12 cellular contexts compared by ENCODE assay signal in the genomic region with DNA sequence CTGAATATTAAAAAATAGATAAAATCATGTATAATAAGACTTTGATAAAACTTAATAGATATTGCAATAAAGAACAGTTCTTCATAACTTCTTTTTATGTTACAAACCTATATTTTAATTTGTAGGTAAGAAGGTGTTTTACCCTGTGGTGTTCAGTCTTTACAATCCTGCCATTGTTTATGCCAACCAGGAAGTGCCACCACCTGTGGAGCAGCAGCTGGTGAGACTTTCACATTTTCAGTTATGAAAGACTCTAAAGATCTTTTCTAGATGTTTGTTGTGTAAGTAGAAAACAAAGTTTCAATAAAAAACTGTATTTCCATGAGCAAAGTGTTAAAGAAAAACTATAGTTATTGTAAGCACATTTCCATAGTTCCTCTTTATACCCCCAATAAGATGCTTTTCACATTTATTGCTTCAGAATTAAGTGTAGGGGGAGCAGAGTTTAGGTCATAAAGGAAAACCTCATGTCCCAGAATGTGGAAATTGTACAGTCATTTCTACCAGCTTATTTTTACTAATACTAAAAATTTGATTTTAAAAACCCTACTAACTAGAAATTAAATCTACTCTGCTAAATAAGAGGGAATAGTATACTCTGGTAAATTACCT. TPM values are rescaled to one million over a fixed set of nuclear protein-coding genes. Genes with fewer than 3 reads are reported as not detected.
DNase-seq lines count a peak whose midpoint lies in the region; ATAC-seq and TF ChIP-seq lines count a peak whose summit lies in the region.
"Had no signal": no experiment of that assay in that cellular context is flagged by ENCODE, and none has a peak within 500 bp of the region (broad histone marks: within the 10 kb centered on the region; RNA-seq: fewer than 3 reads in every experiment).

No MANE protein-coding gene starts in this region.

- no peak overlapping the region for H3K27ac Mint-ChIP-seq in activated T-helper 1 cell treated with anti-CD3 and anti-CD28 coated beads, Interleukin-12 subunit alpha, Interleukin-12 subunit beta, Interleukin-2, Interleukin-4 antibody, amounts not matched to agents 30 ng/mL and 10 ng/mL and 1 ng/mL, durations not matched to agents 14 hours and 24 hours and 36 hours

- TF ChIP-seq POLR2A in esophagus squamous epithelium (IDR thresholded peaks at IDR 0.05): no peak

- ATAC-seq in GM18873 (IDR thresholded peaks at IDR 0.05; ENCODE audit: low FRiP score, unreplicated experiment) (peak; percentile 67), HG02884 (IDR thresholded peaks at IDR 0.05; ENCODE audit: unreplicated experiment) (peak; percentile 58)

- no peak for TF ChIP-seq CTCF in esophagus squamous epithelium (IDR thresholded peaks at IDR 0.05)

- peak; percentile 44 for DNase-seq in DMS153 treated with DMSO at 0.1 percent for 48 hours (lab: John Stamatoyannopoulos, UW; ENCODE audit: unreplicated experiment)
- DNase-seq in NCI-H774 (lab: John Stamatoyannopoulos, UW): peak; percentile 26
- DNase-seq in GM03348 (ENCODE audit: low spot score): no peak
- DNase-seq in hypothalamus (lab: John Stamatoyannopoulos, UW): no peak
- DNase-seq in activated T-helper 1 cell treated with anti-CD3 and anti-CD28 coated beads, Interleukin-12 subunit alpha, Interleukin-12 subunit beta, Interleukin-2, Interleukin-4 antibody, amounts not matched to agents 30 ng/mL and 10 ng/mL and 1 ng/mL, durations not matched to agents 14 hours and 24 hours and 36 hours (ENCODE audit: low spot score): no peak
- DNase-seq in esophagus squamous epithelium (lab: John Stamatoyannopoulos, UW): no peak
- DNase-seq: activated CD4-positive, alpha-beta T cell treated with anti-CD3 and anti-CD28 coated beads for 4 hours; ovary had no signal

- H3K27ac ChIP-seq in esophagus squamous epithelium: no peak overlapping the region
- H3K27ac ChIP-seq: epithelial cell of prostate, ovary, RWPE1 had no signal

- H3K27me3 Mint-ChIP-seq in activated T-helper 1 cell treated with anti-CD3 and anti-CD28 coated beads, Interleukin-12 subunit alpha, Interleukin-12 subunit beta, Interleukin-2, Interleukin-4 antibody, amounts not matched to agents 30 ng/mL and 10 ng/mL and 1 ng/mL, durations not matched to agents 14 hours and 24 hours and 36 hours (ENCODE audit: insufficient read depth): no peaks in the 10 kb centered on the region

- H3K27me3 ChIP-seq in esophagus squamous epithelium: no peaks in the 10 kb centered on the region
- H3K27me3 ChIP-seq: ovary had no signal

- H3K36me3 ChIP-seq in esophagus squamous epithelium: peaks cover 4 to 60% (median 4%) of the 10 kb centered on the region in 3 donors
- H3K36me3 ChIP-seq: ovary had no signal

- intact Hi-C loops in activated T-helper 1 cell treated with anti-CD3 and anti-CD28 coated beads, Interleukin-12 subunit alpha, Interleukin-12 subunit beta, Interleukin-2, Interleukin-4 antibody, amounts not matched to agents 30 ng/mL and 10 ng/mL and 1 ng/mL, durations not matched to agents 14 hours and 24 hours and 36 hours (cut with micrococcal nuclease): no loop called here
- intact Hi-C loops in esophagus squamous epithelium (cut with DNase I): no loop called here

- no peak overlapping the region for H3K4me3 Mint-ChIP-seq in activated T-helper 1 cell treated with anti-CD3 and anti-CD28 coated beads, Interleukin-12 subunit alpha, Interleukin-12 subunit beta, Interleukin-2, Interleukin-4 antibody, amounts not matched to agents 30 ng/mL and 10 ng/mL and 1 ng/mL, durations not matched to agents 14 hours and 24 hours and 36 hours

- no peak overlapping the region for H3K4me3 ChIP-seq in esophagus squamous epithelium
- H3K4me3 ChIP-seq: ovary had no signal

- H3K4me1 ChIP-seq in esophagus squamous epithelium: peaks cover 0 to 12% (median 0%) of the 10 kb centered on the region in 3 donors

- peaks cover 22% of the 10 kb centered on the region for H3K4me1 Mint-ChIP-seq in activated T-helper 1 cell treated with anti-CD3 and anti-CD28 coated beads, Interleukin-12 subunit alpha, Interleukin-12 subunit beta, Interleukin-2, Interleukin-4 antibody, amounts not matched to agents 30 ng/mL and 10 ng/mL and 1 ng/mL, durations not matched to agents 14 hours and 24 hours and 36 hours (ENCODE audit: low read depth)

- H3K36me3 Mint-ChIP-seq in activated T-helper 1 cell treated with anti-CD3 and anti-CD28 coated beads, Interleukin-12 subunit alpha, Interleukin-12 subunit beta, Interleukin-2, Interleukin-4 antibody, amounts not matched to agents 30 ng/mL and 10 ng/mL and 1 ng/mL, durations not matched to agents 14 hours and 24 hours and 36 hours (ENCODE audit: low read depth): peaks cover 45% of the 10 kb centered on the region

- H3K9me3 ChIP-seq in esophagus squamous epithelium: no peaks in the 10 kb centered on the region
- H3K9me3 ChIP-seq: ovary had no signal

- H3K9me3 Mint-ChIP-seq in activated T-helper 1 cell treated with anti-CD3 and anti-CD28 coated beads, Interleukin-12 subunit alpha, Interleukin-12 subunit beta, Interleukin-2, Interleukin-4 antibody, amounts not matched to agents 30 ng/mL and 10 ng/mL and 1 ng/mL, durations not matched to agents 14 hours and 24 hours and 36 hours: no peaks in the 10 kb centered on the region

RNA-seq across cellular contexts. Expression of a gene that starts 28.7 kb away (rescaled TPM):
- total RNA-seq in activated T-helper 1 cell treated with anti-CD3 and anti-CD28 coated beads, Interleukin-12 subunit alpha, Interleukin-12 subunit beta, Interleukin-2, Interleukin-4 antibody, amounts not matched to agents 30 ng/mL and 10 ng/mL and 1 ng/mL, durations not matched to agents 14 hours and 24 hours and 36 hours: 30.3 and 32.0 TPM in 2 replicates
- 10 to 100 TPM in 1 of 4 donors, 1 to 10 TPM in 3; 2.8 to 18.5 (median 6.8) TPM for total RNA-seq in esophagus squamous epithelium

Comparison
In these comparisons a context has a peak if more than half of its experiments do, and no peak if none do; other contexts are left out.
1. DNase-seq: peak in DMS153 treated with DMSO at 0.1 percent for 48 hours (single experiment) and NCI-H774 (single experiment); none in GM03348 (single experiment), hypothalamus (0 of 51), activated T-helper 1 cell treated with anti-CD3 and anti-CD28 coated beads, Interleukin-12 subunit alpha, Interleukin-12 subunit beta, Interleukin-2, Interleukin-4 antibody, amounts not matched to agents 30 ng/mL and 10 ng/mL and 1 ng/mL, durations not matched to agents 14 hours and 24 hours and 36 hours (single experiment) and esophagus squamous epithelium (single experiment).